Comparison of ENCODE assay signal across 8 cellular contexts in the genomic region with DNA sequence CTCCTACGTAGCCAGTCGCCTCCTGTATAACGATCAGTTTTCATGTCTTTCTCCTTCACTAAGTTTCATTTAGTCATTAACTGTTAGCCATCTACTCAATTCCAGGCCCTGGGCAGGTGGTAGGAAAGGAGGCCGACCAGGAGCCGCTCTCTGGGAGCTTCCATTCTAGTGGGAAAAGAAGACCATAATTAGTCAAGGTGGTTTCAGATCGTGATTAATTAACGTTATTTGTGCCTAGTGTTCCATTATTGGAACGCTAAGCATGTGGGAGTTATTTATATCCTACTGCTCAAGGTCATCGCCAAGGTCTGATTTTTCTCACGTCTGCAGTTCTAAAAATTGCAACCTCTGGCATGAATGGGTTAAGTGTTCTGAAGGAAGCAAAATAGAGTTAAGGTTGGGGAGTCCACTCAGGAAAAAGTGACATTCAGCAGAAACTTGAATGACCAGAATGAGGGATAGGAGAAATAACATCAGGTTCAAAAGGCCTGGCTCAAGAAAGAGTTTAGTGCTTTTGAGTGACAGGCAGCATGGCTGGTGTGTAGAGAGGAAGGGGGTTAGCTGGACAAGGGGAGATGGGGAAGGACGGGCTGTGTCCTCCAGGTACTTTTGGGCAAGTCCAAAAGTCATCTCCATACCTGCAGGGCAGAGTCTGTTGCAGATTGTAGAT. TPM values are rescaled to one million over a fixed set of nuclear protein-coding genes. Genes with fewer than 3 reads are reported as not detected.
DNase-seq lines count a peak whose midpoint lies in the region; ATAC-seq, FAIRE-seq and TF ChIP-seq lines count a peak whose summit lies in the region.

No MANE protein-coding gene starts in this region.

- ATAC-seq in activated naive CD4-positive, alpha-beta T cell treated with anti-CD3 and anti-CD28 coated beads, Interleukin-2, amount 50 U/mL, for 72 hours, result no peak

- no peaks in the 10 kb centered on the region for H3K9me3 Mint-ChIP-seq in activated CD4-positive, alpha-beta T cell treated with anti-CD3 and anti-CD28 coated beads, Interleukin-2, amount 10 ng/mL, durations not matched to agents 24 days and 14 days
- no peaks in the 10 kb centered on the region for H3K9me3 Mint-ChIP-seq in activated naive CD4-positive, alpha-beta T cell treated with anti-CD3 and anti-CD28 coated beads, Interleukin-2, amount 50 U/mL, for 72 hours

- H3K4me3 ChIP-seq in kidney (ENCODE audit: low read length in 2 of 2) (peak overlapping the region; percentile 79 to 95), suprapubic skin (peak overlapping the region; percentile 70)

- H3K27ac Mint-ChIP-seq in activated CD4-positive, alpha-beta T cell treated with anti-CD3 and anti-CD28 coated beads, Interleukin-2, amount 10 ng/mL, durations not matched to agents 24 days and 14 days, result peak overlapping the region; percentile 93
- peak overlapping the region; percentile 95 to 96 for H3K27ac Mint-ChIP-seq in activated naive CD4-positive, alpha-beta T cell treated with anti-CD3 and anti-CD28 coated beads, Interleukin-2, amount 50 U/mL, for 72 hours

- 15% methylated on average over 11 of the region's 11 CpGs for WGBS in suprapubic skin

- H3K9me3 ChIP-seq in kidney (ENCODE audit: control insufficient read depth in 1 of 2, low read length in 2 of 2) (no peaks in the 10 kb centered on the region), suprapubic skin (no peaks in the 10 kb centered on the region)

- TF ChIP-seq CTCF in kidney (IDR thresholded peaks at IDR 0.05; ENCODE audit: borderline replicate concordance, extremely low read depth, insufficient read depth), result no peak
- no peak for TF ChIP-seq CTCF in suprapubic skin (IDR thresholded peaks at IDR 0.05)

- peak overlapping the region; percentile 77 to 83 for H3K9ac ChIP-seq in kidney (ENCODE audit: low read length in 2 of 2)

- H3K36me3 Mint-ChIP-seq in activated CD4-positive, alpha-beta T cell treated with anti-CD3 and anti-CD28 coated beads, Interleukin-2, amount 10 ng/mL, durations not matched to agents 24 days and 14 days (ENCODE audit: low read depth), result peaks cover 33% of the 10 kb centered on the region
- H3K36me3 Mint-ChIP-seq in activated naive CD4-positive, alpha-beta T cell treated with anti-CD3 and anti-CD28 coated beads, Interleukin-2, amount 50 U/mL, for 72 hours, result peaks cover 20 to 26% of the 10 kb centered on the region in 2 donors

- H3K4me3 Mint-ChIP-seq in activated CD4-positive, alpha-beta T cell treated with anti-CD3 and anti-CD28 coated beads, Interleukin-2, amount 10 ng/mL, durations not matched to agents 24 days and 14 days, result peak overlapping the region; percentile 92

- DNase-seq in activated CD4-positive, alpha-beta T cell treated with anti-CD3 and anti-CD28 coated beads, Interleukin-2, amount 10 ng/mL, durations not matched to agents 24 days and 14 days, result no peak
- no peak for DNase-seq in activated CD4-positive, alpha-beta T cell treated with anti-CD3 and anti-CD28 coated beads, Interleukin-2, amount 50 U/mL, for 1 hour
- no peak for DNase-seq in activated naive CD4-positive, alpha-beta T cell treated with anti-CD3 and anti-CD28 coated beads, Interleukin-2, amount 50 U/mL, for 72 hours (ENCODE audit: low spot score in 2 of 2)
- DNase-seq in kidney (no peak), suprapubic skin (ENCODE audit: low spot score in 2 of 2) (no peak), frontal cortex (ENCODE audit: low spot score in 2 of 2) (no peak), iPS-NIHi7 (ENCODE audit: extremely low spot score) (no peak), GDM1 (lab: John Stamatoyannopoulos, UW) (no peak)

- H3K4me1 Mint-ChIP-seq in activated CD4-positive, alpha-beta T cell treated with anti-CD3 and anti-CD28 coated beads, Interleukin-2, amount 10 ng/mL, durations not matched to agents 24 days and 14 days, result peaks cover 46% of the 10 kb centered on the region

- H3K27me3 ChIP-seq in suprapubic skin, result no peaks in the 10 kb centered on the region

- H3K4me1 ChIP-seq in kidney (ENCODE audit: control insufficient read depth in 1 of 2, insufficient read depth in 1 of 2, low read depth in 1 of 2, low read length in 2 of 2) (peaks cover 10 to 11% of the 10 kb centered on the region in 2 donors), suprapubic skin (peaks cover 20% of the 10 kb centered on the region)

- TF ChIP-seq EP300 in suprapubic skin (IDR thresholded peaks at IDR 0.05), result no peak

- intact Hi-C loops in activated CD4-positive, alpha-beta T cell treated with anti-CD3 and anti-CD28 coated beads, Interleukin-2, amount 10 ng/mL, durations not matched to agents 24 days and 14 days (cut with micrococcal nuclease), result loop anchor here (2.0 to 5.0 kb wide), 4 partner anchors 37 to 299 kb away; a partner anchor contains a TSS
- intact Hi-C loops in kidney (cut with DNase I), result no loop called here

- no peak for TF ChIP-seq POLR2A in suprapubic skin (IDR thresholded peaks at IDR 0.05)

- FAIRE-seq in kidney (lab: Jason Lieb, UNC) (no peak), frontal cortex (lab: Jason Lieb, UNC) (no peak)

- H3K36me3 ChIP-seq in kidney (ENCODE audit: control insufficient read depth in 1 of 2, insufficient read depth in 2 of 2, low read length in 2 of 2) (no peaks in the 10 kb centered on the region), suprapubic skin (peaks cover 24% of the 10 kb centered on the region)

- no peaks in the 10 kb centered on the region for H3K27me3 Mint-ChIP-seq in activated CD4-positive, alpha-beta T cell treated with anti-CD3 and anti-CD28 coated beads, Interleukin-2, amount 10 ng/mL, durations not matched to agents 24 days and 14 days

- H3K27ac ChIP-seq in kidney (ENCODE audit: low read depth in 2 of 2, low read length in 2 of 2) (peak overlapping the region; percentile 87 to 90), suprapubic skin (peak overlapping the region; percentile 85)

RNA-seq across cellular contexts. Expression of a gene that starts 0.8 kb away (rescaled TPM):
- total RNA-seq in activated CD4-positive, alpha-beta T cell treated with anti-CD3 and anti-CD28 coated beads, Interleukin-2, amount 10 ng/mL, durations not matched to agents 24 days and 14 days, result 15.2 and 15.7 TPM in 2 replicates
- total RNA-seq in activated naive CD4-positive, alpha-beta T cell treated with anti-CD3 and anti-CD28 coated beads, Interleukin-2, amount 50 U/mL, for 72 hours, result 10 to 100 TPM; 10.7 to 16.2 TPM
- total RNA-seq in kidney, result 22.4 TPM
- polyA plus RNA-seq in kidney (ENCODE audit: insufficient read depth, low read depth, low replicate concordance), result 4.5 TPM
- total RNA-seq in suprapubic skin, result 10 to 100 TPM in 2 of 4 donors, 1 to 10 TPM in 2; 5.7 to 15.6 (median 9.2) TPM
- total RNA-seq in frontal cortex, result 4.5 TPM
